In the genomic region with DNA sequence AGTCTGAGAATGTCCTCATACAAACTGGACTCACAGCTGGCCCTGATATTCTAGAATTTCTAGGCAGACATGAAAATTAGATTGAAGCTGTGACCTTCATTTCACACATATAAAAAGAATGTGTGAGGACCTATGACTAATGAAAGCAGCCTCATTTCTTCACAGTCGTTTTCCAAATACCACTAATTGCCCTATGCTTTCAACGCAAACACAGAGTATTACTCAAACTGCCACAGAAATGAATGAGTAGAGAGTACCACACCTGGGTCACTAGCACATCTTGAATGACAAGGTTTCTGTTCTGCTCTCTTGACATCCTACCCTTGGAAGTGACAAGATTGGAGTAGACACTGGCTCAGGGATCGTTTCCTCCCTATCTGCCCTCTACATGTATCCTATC, we compare ENCODE assay signal across 30 cellular contexts.
"Had no signal": no experiment of that assay in that cellular context is flagged by ENCODE, and none has a peak within 500 bp of the region (broad histone marks: within the 10 kb centered on the region; RNA-seq: fewer than 3 reads in every experiment).

No MANE protein-coding gene starts in this region.

- ATAC-seq: activated T-helper 17 cell treated with anti-CD3 and anti-CD28 coated beads, Interleukin-2, amount 50 U/mL, for 72 hours; gastroesophageal sphincter; mucosa of descending colon; sciatic nerve; stimulated activated memory B cell treated with anti-CD40 and anti-IgM and Interleukin-4, amounts not matched to agents 10 μg/mL and 1 μg/mL and 100 μg/mL, for 72 hours; stimulated activated naive CD8-positive, alpha-beta T cell treated with anti-CD3 and anti-CD28 coated beads, Interleukin-15, amount 100 ng/mL, for 72 hours had no signal

- H3K27ac Mint-ChIP-seq: activated CD4-positive, alpha-beta memory T cell treated with anti-CD3 and anti-CD28 coated beads for 36 hours; activated CD4-positive, alpha-beta T cell treated with anti-CD3 and anti-CD28 coated beads, Interleukin-2, amount 10 ng/mL, durations not matched to agents 24 days and 14 days; activated T-helper 17 cell treated with anti-CD3 and anti-CD28 coated beads, Interleukin-2, amount 50 U/mL, for 72 hours; endodermal cell; progenitor cell of endocrine pancreas; stimulated activated memory B cell treated with anti-CD40 and anti-IgM and Interleukin-4, amounts not matched to agents 10 μg/mL and 1 μg/mL and 100 μg/mL, for 72 hours; T-helper 1 cell treated with Interleukin-12 subunit alpha and Interleukin-12 subunit beta and Interleukin-4 antibody, amounts not matched to agents 30 μg/mL and 1 μg/mL, for 36 hours had no signal

- H3K27me3 Mint-ChIP-seq: progenitor cell of endocrine pancreas; stimulated activated memory B cell treated with anti-CD40 and anti-IgM and Interleukin-4, amounts not matched to agents 10 μg/mL and 1 μg/mL and 100 μg/mL, for 72 hours; stimulated activated naive CD8-positive, alpha-beta T cell treated with anti-CD3 and anti-CD28 coated beads, Interleukin-15, amount 100 ng/mL, for 72 hours had no signal

- H3K36me3 ChIP-seq: brain microvascular endothelial cell, gastroesophageal sphincter, left ventricle myocardium inferior, upper lobe of left lung, vagina had no signal

- H3K4me3 ChIP-seq: gastroesophageal sphincter, hepatocyte, left ventricle myocardium inferior, mucosa of descending colon, upper lobe of left lung, vagina had no signal

- H3K4me1 Mint-ChIP-seq: activated CD4-positive, alpha-beta T cell treated with anti-CD3 and anti-CD28 coated beads, Interleukin-2, amount 10 ng/mL, durations not matched to agents 24 days and 14 days; activated T-helper 17 cell treated with anti-CD3 and anti-CD28 coated beads, Interleukin-2, amount 50 U/mL, for 72 hours; stimulated activated naive CD8-positive, alpha-beta T cell treated with anti-CD3 and anti-CD28 coated beads, Interleukin-15, amount 100 ng/mL, for 72 hours had no signal

- DNase-seq: activated CD4-positive, alpha-beta memory T cell treated with anti-CD3 and anti-CD28 coated beads for 36 hours; activated CD4-positive, CD25-positive, alpha-beta regulatory T cell treated with anti-CD3 and anti-CD28 coated beads, Interleukin-2, amount 50 U/mL, for 72 hours; activated CD8-positive, alpha-beta memory T cell treated with anti-CD3 and anti-CD28 coated beads, Interleukin-2, amount 50 U/mL, for 4 hours; activated gamma-delta T cell treated with Interleukin-2 at 50 U/mL for 16 hours; activated naive CD4-positive, alpha-beta T cell treated with anti-CD3 and anti-CD28 coated beads, Interleukin-2, amount 50 U/mL, for 16 hours; activated T-cell treated with anti-CD3 and anti-CD28 coated beads, Interleukin-2, amount 50 U/mL, for 1 hour; amniotic stem cell; brain microvascular endothelial cell; central memory CD4-positive, alpha-beta T cell; endodermal cell; islet precursor cell; left ventricle myocardium inferior; mucosa of descending colon; retina; stimulated activated CD4-positive, alpha-beta T cell treated with anti-CD3 and anti-CD28 coated beads, Interleukin-4, amount 100 ng/mL, for 24 hours; stimulated activated naive CD8-positive, alpha-beta T cell treated with anti-CD3 and anti-CD28 coated beads, Interleukin-15, amount 100 ng/mL, for 72 hours; substantia nigra; T-helper 9 cell; upper lobe of left lung had no signal

- H3K9me3 ChIP-seq: gastroesophageal sphincter, left ventricle myocardium inferior, mucosa of descending colon, upper lobe of left lung, vagina had no signal

- H3K9me3 Mint-ChIP-seq: activated CD4-positive, alpha-beta memory T cell treated with anti-CD3 and anti-CD28 coated beads for 36 hours; activated T-helper 17 cell treated with anti-CD3 and anti-CD28 coated beads, Interleukin-2, amount 50 U/mL, for 72 hours; endodermal cell; nephron; stimulated activated memory B cell treated with anti-CD40 and anti-IgM and Interleukin-4, amounts not matched to agents 10 μg/mL and 1 μg/mL and 100 μg/mL, for 72 hours; stimulated activated naive CD8-positive, alpha-beta T cell treated with anti-CD3 and anti-CD28 coated beads, Interleukin-15, amount 100 ng/mL, for 72 hours; T-helper 1 cell treated with Interleukin-12 subunit alpha and Interleukin-12 subunit beta and Interleukin-4 antibody, amounts not matched to agents 30 μg/mL and 1 μg/mL, for 36 hours had no signal

- H3K27me3 ChIP-seq: brain microvascular endothelial cell, gastroesophageal sphincter, hepatocyte, upper lobe of left lung, vagina had no signal

- H3K27ac ChIP-seq: brain microvascular endothelial cell, gastroesophageal sphincter, hepatocyte, left ventricle myocardium inferior, upper lobe of left lung, vagina, VCaP had no signal

- H3K36me3 Mint-ChIP-seq: activated CD4-positive, alpha-beta memory T cell treated with anti-CD3 and anti-CD28 coated beads for 36 hours; stimulated activated memory B cell treated with anti-CD40 and anti-IgM and Interleukin-4, amounts not matched to agents 10 μg/mL and 1 μg/mL and 100 μg/mL, for 72 hours had no signal

- H3K4me3 Mint-ChIP-seq: activated CD4-positive, alpha-beta memory T cell treated with anti-CD3 and anti-CD28 coated beads for 36 hours; activated CD4-positive, alpha-beta T cell treated with anti-CD3 and anti-CD28 coated beads, Interleukin-2, amount 10 ng/mL, durations not matched to agents 24 days and 14 days; activated T-helper 17 cell treated with anti-CD3 and anti-CD28 coated beads, Interleukin-2, amount 50 U/mL, for 72 hours; endodermal cell; nephron; stimulated activated memory B cell treated with anti-CD40 and anti-IgM and Interleukin-4, amounts not matched to agents 10 μg/mL and 1 μg/mL and 100 μg/mL, for 72 hours; stimulated activated naive CD8-positive, alpha-beta T cell treated with anti-CD3 and anti-CD28 coated beads, Interleukin-15, amount 100 ng/mL, for 72 hours; T-helper 1 cell treated with Interleukin-12 subunit alpha and Interleukin-12 subunit beta and Interleukin-4 antibody, amounts not matched to agents 30 μg/mL and 1 μg/mL, for 36 hours had no signal

- H3K4me1 ChIP-seq: gastroesophageal sphincter, left ventricle myocardium inferior, upper lobe of left lung had no signal
